Comparison of ENCODE assay signal across 8 cellular contexts in the genomic region with DNA sequence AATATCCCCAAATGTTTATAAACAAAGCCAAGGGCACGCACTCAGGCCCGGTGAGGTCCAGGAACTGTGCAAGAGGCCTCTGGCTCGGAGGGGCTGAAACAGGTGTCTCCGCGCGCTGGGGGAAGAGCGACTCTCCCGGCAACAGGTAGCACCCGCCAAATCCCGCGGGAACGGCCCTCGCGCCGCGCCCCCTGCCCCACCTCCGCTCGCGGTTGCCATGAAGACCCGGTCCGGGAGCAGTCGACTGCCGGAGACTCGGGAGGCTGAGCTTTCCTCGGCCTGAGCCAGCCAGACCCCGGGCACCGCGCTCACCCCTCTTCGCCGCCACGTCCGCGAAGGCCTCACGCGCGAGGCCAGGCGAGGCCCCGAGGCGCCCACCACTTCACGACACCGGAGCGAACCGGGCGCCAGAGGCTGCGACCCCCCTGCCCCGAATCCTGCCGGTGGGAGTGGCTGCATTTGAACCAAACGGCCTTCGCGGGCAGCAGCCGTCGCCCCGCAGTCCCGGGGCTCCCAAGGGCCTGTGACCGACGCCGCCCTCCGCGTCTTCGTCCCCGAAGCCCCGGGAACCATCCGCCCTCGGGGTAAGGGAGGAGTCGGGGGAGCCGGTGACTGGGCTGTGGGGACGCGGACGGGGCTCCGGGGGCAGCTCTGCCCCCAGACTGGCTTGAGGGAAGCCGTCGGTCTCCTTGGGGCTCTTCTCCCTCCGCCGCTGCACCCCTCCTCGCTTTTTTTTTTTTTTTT. TPM values are rescaled to one million over a fixed set of nuclear protein-coding genes. Genes with fewer than 3 reads are reported as not detected.
DNase-seq lines count a peak whose midpoint lies in the region; ATAC-seq and TF ChIP-seq lines count a peak whose summit lies in the region.

Gene NSUN7 (plus strand): TSS at position 239 of the 744 bp plus-strand sequence. CDS start 739 bp downstream, outside the sequence.

- POLR2A ChIA-PET in activated CD4-positive, alpha-beta memory T cell treated with anti-CD3 and anti-CD28 coated beads, Interleukin-2, amount 10 ng/mL, durations not matched to agents 7 days and 5 days (lab: Charles Lee): no interaction called here

- H3K36me3 Mint-ChIP-seq in activated CD4-positive, alpha-beta memory T cell treated with anti-CD3 and anti-CD28 coated beads, Interleukin-2, amount 10 ng/mL, durations not matched to agents 7 days and 5 days (ENCODE audit: low read depth): no peaks in the 10 kb centered on the region
- H3K36me3 Mint-ChIP-seq in nephron progenitor cell (ENCODE audit: low read depth): peaks cover 29% of the 10 kb centered on the region

- DNase-seq in 8988T (peak; percentile 42), NCI-H1105 (lab: John Stamatoyannopoulos, UW) (peak; percentile 68), fibroblast of the aortic adventitia (ENCODE audit: low read depth) (no peak), nephron progenitor cell (peak; percentile 79), AG08395 (ENCODE audit: low spot score) (no peak)
- DNase-seq in activated CD4-positive, alpha-beta memory T cell treated with anti-CD3 and anti-CD28 coated beads, Interleukin-2, amount 10 ng/mL, durations not matched to agents 7 days and 5 days: no peak

- peaks cover 46% of the 10 kb centered on the region for H3K27me3 Mint-ChIP-seq in activated CD4-positive, alpha-beta memory T cell treated with anti-CD3 and anti-CD28 coated beads, Interleukin-2, amount 10 ng/mL, durations not matched to agents 7 days and 5 days
- peaks cover 21% of the 10 kb centered on the region for H3K27me3 Mint-ChIP-seq in nephron progenitor cell (ENCODE audit: low read depth, poor library complexity)

- H3K9me3 Mint-ChIP-seq in activated CD4-positive, alpha-beta memory T cell treated with anti-CD3 and anti-CD28 coated beads, Interleukin-2, amount 10 ng/mL, durations not matched to agents 7 days and 5 days: no peaks in the 10 kb centered on the region
- peaks cover 24% of the 10 kb centered on the region for H3K9me3 Mint-ChIP-seq in nephron progenitor cell

- H3K27ac Mint-ChIP-seq in activated CD4-positive, alpha-beta memory T cell treated with anti-CD3 and anti-CD28 coated beads, Interleukin-2, amount 10 ng/mL, durations not matched to agents 7 days and 5 days: no peak within 1 kb of the TSS
- H3K27ac Mint-ChIP-seq in nephron progenitor cell: no peak within 1 kb of the TSS

- CTCF ChIA-PET in activated CD4-positive, alpha-beta memory T cell treated with anti-CD3 and anti-CD28 coated beads, Interleukin-2, amount 10 ng/mL, durations not matched to agents 7 days and 5 days (lab: Charles Lee): interaction anchor here (0.7 kb wide), 1 partner anchor 598 kb away, joined by 3 read pairs; no protein-coding TSS in a partner anchor

- peaks cover 11% of the 10 kb centered on the region for H3K4me1 Mint-ChIP-seq in activated CD4-positive, alpha-beta memory T cell treated with anti-CD3 and anti-CD28 coated beads, Interleukin-2, amount 10 ng/mL, durations not matched to agents 7 days and 5 days
- peaks cover 15% of the 10 kb centered on the region for H3K4me1 Mint-ChIP-seq in nephron progenitor cell

- H3K4me3 ChIP-seq in fibroblast of the aortic adventitia (ENCODE audit: low read depth, low read length): peak within 1 kb of the TSS; percentile 40

- H3K4me3 Mint-ChIP-seq in activated CD4-positive, alpha-beta memory T cell treated with anti-CD3 and anti-CD28 coated beads, Interleukin-2, amount 10 ng/mL, durations not matched to agents 7 days and 5 days: peak within 1 kb of the TSS; percentile 39
- peak within 1 kb of the TSS; percentile 86 for H3K4me3 Mint-ChIP-seq in nephron progenitor cell

- ATAC-seq in GM18511 (IDR thresholded peaks at IDR 0.05; ENCODE audit: unreplicated experiment) (peak; percentile 68), HG02623 (IDR thresholded peaks at IDR 0.05; ENCODE audit: unreplicated experiment) (no peak)

- no peak for TF ChIP-seq CTCF in fibroblast of the aortic adventitia (IDR thresholded peaks at IDR 0.05; ENCODE audit: insufficient read depth, low read length)
- TF ChIP-seq CTCF in nephron progenitor cell (IDR thresholded peaks at IDR 0.05): no peak

RNA-seq across cellular contexts. Expression of gene NSUN7, which starts in this region (rescaled TPM):
- 1 to 10 TPM in 1 of 2 experiments, under 1 TPM in 1; 0.48 to 1.0 TPM for total RNA-seq in activated CD4-positive, alpha-beta memory T cell treated with anti-CD3 and anti-CD28 coated beads, Interleukin-2, amount 10 ng/mL, durations not matched to agents 7 days and 5 days
- total RNA-seq in fibroblast of the aortic adventitia (ENCODE audit: low replicate concordance): under 0.01 TPM in 1 of 2 replicates, not detected in the other

Comparison
In these comparisons a context has a peak if more than half of its experiments do, and no peak if none do; other contexts are left out.
1. DNase-seq: peak in 8988T (single experiment), NCI-H1105 (single experiment) and nephron progenitor cell (single experiment); none in activated CD4-positive, alpha-beta memory T cell treated with anti-CD3 and anti-CD28 coated beads, Interleukin-2, amount 10 ng/mL, durations not matched to agents 7 days and 5 days (single experiment), fibroblast of the aortic adventitia (single experiment) and AG08395 (single experiment).